ENCODE assay signal across 20 cellular contexts in genomic region chr1:154129392-154129970, GRCh38. TPM values are rescaled to one million over a fixed set of nuclear protein-coding genes. Genes with fewer than 3 reads are reported as not detected.
DNase-seq lines count a peak whose midpoint lies in the region; ATAC-seq, FAIRE-seq and TF ChIP-seq lines count a peak whose summit lies in the region.
"Had no signal": no experiment of that assay in that cellular context is flagged by ENCODE, and none has a peak within 500 bp of the region (broad histone marks: within the 10 kb centered on the region; RNA-seq: fewer than 3 reads in every experiment).

No MANE protein-coding gene starts in this region.

- FAIRE-seq in HTR-8/SVneo (lab: Jason Lieb, UNC), result no peak

- H3K4me3 Mint-ChIP-seq in CD14-positive monocyte, result peak overlapping the region in 1 of 2 donors; percentile 80
- peak overlapping the region; percentile 35 for H3K4me3 Mint-ChIP-seq in HFFc6
- H3K4me3 Mint-ChIP-seq: effector memory CD8-positive, alpha-beta T cell; naive thymus-derived CD8-positive, alpha-beta T cell; T-cell had no signal

- H3K27ac Mint-ChIP-seq in CD14-positive monocyte (peak overlapping the region; percentile 69 to 94 (median 87)), HFFc6 (peak overlapping the region; percentile 13; the same call in 1 of the 2 replicates)
- H3K27ac Mint-ChIP-seq: effector memory CD8-positive, alpha-beta T cell; progenitor cell of endocrine pancreas; T-cell had no signal

- no peaks in the 10 kb centered on the region for H3K36me3 ChIP-seq in heart right ventricle
- H3K36me3 ChIP-seq: Peyer's patch had no signal

- ATAC-seq in SK-N-SH treated with all-trans-retinoic acid at 6 μM for 48 hours, result peak; percentile 71
- no peak for ATAC-seq in heart right ventricle
- no peak for ATAC-seq in GM21447 (IDR thresholded peaks at IDR 0.05; ENCODE audit: unreplicated experiment)
- ATAC-seq: effector memory CD8-positive, alpha-beta T cell; naive thymus-derived CD8-positive, alpha-beta T cell; T-cell had no signal

- intact Hi-C loops in CD14-positive monocyte (cut with micrococcal nuclease) (loop anchor here in 1 of 2 donors (10.0 kb wide), 1 partner anchor 55 kb away; no protein-coding TSS in a partner anchor), heart right ventricle (cut with DNase I) (no loop called here)

- peaks cover 0 to 2% (median 0%) of the 10 kb centered on the region in 7 donors for H3K27me3 ChIP-seq in heart right ventricle
- H3K27me3 ChIP-seq: Peyer's patch had no signal

- 60 to 76% methylated on average over 2 of the region's 2 CpGs for WGBS in heart right ventricle, 2 donors

- H3K27ac ChIP-seq in heart right ventricle, result no peak overlapping the region
- H3K27ac ChIP-seq: Peyer's patch had no signal

- peaks cover 0 to 5% (median 3%) of the 10 kb centered on the region in 7 donors for H3K9me3 Mint-ChIP-seq in CD14-positive monocyte
- H3K9me3 Mint-ChIP-seq in HFFc6, result no peaks in the 10 kb centered on the region
- H3K9me3 Mint-ChIP-seq: effector memory CD8-positive, alpha-beta T cell; naive thymus-derived CD8-positive, alpha-beta T cell; T-cell had no signal

- H3K4me3 ChIP-seq in epithelial cell of esophagus (ENCODE audit: low read length), result no peak overlapping the region
- H3K4me3 ChIP-seq in heart right ventricle, result no peak overlapping the region
- H3K4me3 ChIP-seq: Peyer's patch had no signal

- TF ChIP-seq CTCF in CD14-positive monocyte (IDR thresholded peaks at IDR 0.05) (no peak), HFFc6 (IDR thresholded peaks at IDR 0.05) (no peak), epithelial cell of esophagus (IDR thresholded peaks at IDR 0.05; ENCODE audit: insufficient read depth, low read depth, low read length, missing control alignments) (no peak), heart right ventricle (IDR thresholded peaks at IDR 0.05) (no peak)

- H3K36me3 Mint-ChIP-seq in CD14-positive monocyte (no peaks in the 10 kb centered on the region), HFFc6 (ENCODE audit: low read depth) (no peaks in the 10 kb centered on the region)
- H3K36me3 Mint-ChIP-seq: naive thymus-derived CD8-positive, alpha-beta T cell; T-cell had no signal

- DNase-seq in CD14-positive monocyte (ENCODE audit: low spot score), result no peak
- no peak for DNase-seq in HFFc6
- DNase-seq in epithelial cell of esophagus (ENCODE audit: low read depth), result peak; percentile 16
- DNase-seq in HK-2 (ENCODE audit: unreplicated experiment), result no peak
- no peak for DNase-seq in HTR-8/SVneo (ENCODE audit: insufficient read length, low spot score)
- no peak for DNase-seq in heart right ventricle
- DNase-seq: activated naive CD4-positive, alpha-beta T cell treated with Interleukin-2 at 50 U/mL for 16 hours; caudate nucleus; effector memory CD8-positive, alpha-beta T cell; foreskin melanocyte; naive thymus-derived CD8-positive, alpha-beta T cell; NCI-H187; NCI-H526 treated with DMSO at 0.1 percent for 48 hours; Peyer's patch; stimulated activated CD4-positive, alpha-beta T cell treated with anti-CD3 and anti-CD28 coated beads, Interleukin-12 subunit alpha, Interleukin-12 subunit beta, amount 100 ng/mL, for 4 hours; stimulated activated naive CD4-positive, alpha-beta T cell treated with Interleukin-2 at 50 U/mL for 16 hours; T-cell had no signal

- H3K27me3 Mint-ChIP-seq in CD14-positive monocyte (ENCODE audit: low read depth in 3 of 3) (peaks cover 0 to 1% (median 0%) of the 10 kb centered on the region in 3 donors), HFFc6 (ENCODE audit: insufficient read depth) (peaks cover 3% of the 10 kb centered on the region)
- H3K27me3 Mint-ChIP-seq: effector memory CD8-positive, alpha-beta T cell; naive thymus-derived CD8-positive, alpha-beta T cell; progenitor cell of endocrine pancreas; T-cell had no signal

- peaks cover 15% of the 10 kb centered on the region for H3K4me1 Mint-ChIP-seq in CD14-positive monocyte
- peaks cover 12% of the 10 kb centered on the region for H3K4me1 Mint-ChIP-seq in HFFc6 (ENCODE audit: low read depth)
- H3K4me1 Mint-ChIP-seq: T-cell had no signal

- H3K4me1 ChIP-seq in heart right ventricle, result peaks cover 0 to 12% (median 0%) of the 10 kb centered on the region in 9 donors
- H3K4me1 ChIP-seq: Peyer's patch had no signal

- H3K9me3 ChIP-seq in heart right ventricle, result no peaks in the 10 kb centered on the region
- H3K9me3 ChIP-seq: Peyer's patch had no signal

TF ChIP-seq in SK-N-SH treated with all-trans-retinoic acid at 6 μM for 48 hours, 23 proteins besides CTCF, POLR2A, EP300 and RAD21:
- TF ChIP-seq ZC3H10 (CRISPR knock-in tag; IDR thresholded peaks at IDR 0.05), result no peak
- TF ChIP-seq BACH2 (CRISPR knock-in tag; IDR thresholded peaks at IDR 0.05; ENCODE audit: borderline replicate concordance), result no peak
- no peak for TF ChIP-seq PPARA (CRISPR knock-in tag; IDR thresholded peaks at IDR 0.05; ENCODE audit: borderline replicate concordance)
- TF ChIP-seq CSDC2 (CRISPR knock-in tag; IDR thresholded peaks at IDR 0.05), result no peak
- TF ChIP-seq RARB (CRISPR knock-in tag; IDR thresholded peaks at IDR 0.05), result no peak
- TF ChIP-seq ISL1 (CRISPR knock-in tag; IDR thresholded peaks at IDR 0.05), result no peak
- TF ChIP-seq TOX (CRISPR knock-in tag; IDR thresholded peaks at IDR 0.05; ENCODE audit: borderline replicate concordance), result no peak
- TF ChIP-seq ESRRG (CRISPR knock-in tag; IDR thresholded peaks at IDR 0.05), result no peak
- no peak for TF ChIP-seq TCF4 (CRISPR knock-in tag; IDR thresholded peaks at IDR 0.05; ENCODE audit: borderline replicate concordance)

RNA-seq across cellular contexts. Expression of gene NUP210L, which starts 25.4 kb away (rescaled TPM):
- not detected for polyA plus RNA-seq in CD14-positive monocyte
- not detected for total RNA-seq in HFFc6 (2021; fragmentation: NEBNext Ultra II Directional; extraction: Animal tissue kit (Norgen Biotek cat#: 25700))
- under 1 TPM in 4 of 10 donors, not detected in 6; 0.07 to 0.45 (median 0.18) TPM for total RNA-seq in heart right ventricle
- polyA plus RNA-seq in heart right ventricle, result under 1 TPM; 0.01 to 0.07 TPM
